24 cellular contexts compared by ENCODE assay signal in the genomic region with DNA sequence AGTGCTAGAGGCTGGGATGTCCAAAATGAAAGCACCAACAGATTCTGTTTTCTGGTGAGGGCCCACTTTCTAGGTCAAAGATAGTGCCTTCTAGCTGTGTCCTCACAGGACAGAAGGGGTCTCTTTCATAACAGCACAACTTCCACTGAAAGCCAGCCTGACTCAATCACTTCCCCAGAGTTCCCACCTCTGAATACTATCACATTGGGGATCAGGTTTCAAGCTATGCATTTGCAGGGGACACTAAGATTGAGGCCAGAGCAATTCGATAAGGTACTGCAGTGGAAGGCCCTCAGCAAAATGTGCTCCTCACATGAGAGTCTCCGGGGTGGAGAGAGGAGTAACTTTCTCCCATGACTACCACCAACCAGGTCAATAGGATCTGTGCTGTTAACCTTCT.
"Had no signal": no experiment of that assay in that cellular context is flagged by ENCODE, and none has a peak within 500 bp of the region (broad histone marks: within the 10 kb centered on the region; RNA-seq: fewer than 3 reads in every experiment).

No MANE protein-coding gene starts in this region.

- H3K4me2 ChIP-seq: neural progenitor cell had no signal

- H3K36me3 Mint-ChIP-seq: memory B cell; natural killer cell treated with Interleukin-12 subunit alpha and Interleukin-12 subunit beta and Interleukin-15 and Interleukin-18, amount 100 ng/mL, for 72 hours; neural progenitor cell; type B pancreatic cell had no signal

- H3K4me3 Mint-ChIP-seq: memory B cell; natural killer cell treated with Interleukin-12 subunit alpha and Interleukin-12 subunit beta and Interleukin-15 and Interleukin-18, amount 100 ng/mL, for 72 hours; neural progenitor cell; type B pancreatic cell had no signal

- H3K9me3 Mint-ChIP-seq: memory B cell; natural killer cell treated with Interleukin-12 subunit alpha and Interleukin-12 subunit beta and Interleukin-15 and Interleukin-18, amount 100 ng/mL, for 72 hours; neural progenitor cell; type B pancreatic cell had no signal

- H3K36me3 ChIP-seq: esophagus muscularis mucosa, gastrocnemius medialis, heart right ventricle, left ventricle myocardium inferior, lower lobe of right lung, neural progenitor cell, ovary, right atrium auricular region, suprapubic skin, thyroid gland had no signal

- H3K9me3 ChIP-seq: esophagus muscularis mucosa, gastrocnemius medialis, heart right ventricle, left ventricle myocardium inferior, lower lobe of right lung, ovary, right atrium auricular region, suprapubic skin, thyroid gland had no signal

- H3K27ac ChIP-seq: epithelial cell of prostate, esophagus muscularis mucosa, gastrocnemius medialis, heart right ventricle, left ventricle myocardium inferior, lower lobe of right lung, neural progenitor cell, ovary, right atrium auricular region, suprapubic skin, thyroid gland had no signal

- FAIRE-seq: kidney, small intestine, urothelium cell line had no signal

- H3K27me3 Mint-ChIP-seq: natural killer cell treated with Interleukin-12 subunit alpha and Interleukin-12 subunit beta and Interleukin-15 and Interleukin-18, amount 100 ng/mL, for 72 hours; type B pancreatic cell had no signal

- H3K4me3 ChIP-seq: esophagus muscularis mucosa, gastrocnemius medialis, heart right ventricle, left ventricle myocardium inferior, lower lobe of right lung, neural progenitor cell, ovary, right atrium auricular region, suprapubic skin, thyroid gland had no signal

- H3K4me1 Mint-ChIP-seq: memory B cell had no signal

- H3K27ac Mint-ChIP-seq: memory B cell; natural killer cell treated with Interleukin-12 subunit alpha and Interleukin-12 subunit beta and Interleukin-15 and Interleukin-18, amount 100 ng/mL, for 72 hours; neural progenitor cell; type B pancreatic cell had no signal

- DNase-seq: effector memory CD4-positive, alpha-beta T cell; gastrocnemius medialis; heart right ventricle; hypothalamus; kidney; left cardiac atrium; left ventricle myocardium inferior; lower lobe of right lung; midbrain; nucleus accumbens; ovary; small intestine; stimulated activated CD4-positive, alpha-beta T cell treated with anti-CD3 and anti-CD28 coated beads, Interleukin-12 subunit alpha, Interleukin-12 subunit beta, amount 100 ng/mL, for 4 hours; stimulated activated naive CD8-positive, alpha-beta T cell treated with anti-CD3 and anti-CD28 coated beads, Interleukin-15, Interleukin-2, amounts not matched to agents 100 U/mL and 50 U/mL, for 24 hours; thyroid gland had no signal

- H3K9ac ChIP-seq: neural progenitor cell had no signal

- H3K27me3 ChIP-seq: esophagus muscularis mucosa, gastrocnemius medialis, heart right ventricle, neural progenitor cell, ovary, right atrium auricular region, suprapubic skin, thyroid gland had no signal

- H3K4me1 ChIP-seq: esophagus muscularis mucosa, gastrocnemius medialis, left ventricle myocardium inferior, lower lobe of right lung, right atrium auricular region, suprapubic skin had no signal

- H2AFZ ChIP-seq: neural progenitor cell had no signal
